ENCODE assay signal across 18 cellular contexts in the genomic region with DNA sequence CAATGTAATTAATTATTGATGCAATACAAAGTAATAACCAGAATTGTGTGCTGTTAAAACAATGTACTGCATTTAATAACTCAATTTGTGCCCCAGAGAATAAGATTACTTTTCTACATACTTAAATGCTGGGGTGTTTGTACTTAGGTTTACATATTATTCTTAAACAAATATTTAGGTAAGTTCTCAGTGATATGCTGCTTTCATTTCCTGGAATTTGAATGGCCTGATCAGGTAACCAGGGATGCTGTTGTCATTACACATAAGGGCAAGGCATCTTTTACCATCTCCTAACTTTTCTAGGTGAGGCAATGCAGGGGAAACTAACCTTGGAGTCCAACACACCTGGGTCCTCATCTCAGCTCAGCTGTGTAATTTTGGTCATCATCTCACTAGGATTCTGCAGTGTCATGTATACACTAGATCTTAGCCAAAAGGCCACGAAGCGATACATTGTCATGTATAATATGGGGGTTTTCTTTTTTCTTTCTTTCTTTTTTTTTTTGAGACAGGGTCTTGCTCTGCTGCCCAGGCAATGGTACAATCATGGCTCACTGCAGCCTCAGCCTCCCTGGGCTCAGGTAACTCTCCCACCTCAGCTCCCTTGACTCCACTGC.
"Had no signal": no experiment of that assay in that cellular context is flagged by ENCODE, and none has a peak within 500 bp of the region (broad histone marks: within the 10 kb centered on the region; RNA-seq: fewer than 3 reads in every experiment).

No MANE protein-coding gene starts in this region.

- ATAC-seq: right cardiac atrium had no signal

- H3K9me3 ChIP-seq: esophagus squamous epithelium, prostate gland had no signal

- H3K4me3 Mint-ChIP-seq: activated naive CD8-positive, alpha-beta T cell treated with anti-CD3 and anti-CD28 coated beads, Interleukin-2, amount 10 ng/mL, durations not matched to agents 7 days and 5 days; activated T-helper 1 cell treated with anti-CD3 and anti-CD28 coated beads, Interleukin-12 subunit alpha, Interleukin-12 subunit beta, Interleukin-2, Interleukin-4 antibody, amounts not matched to agents 30 ng/mL and 10 ng/mL and 1 ng/mL, durations not matched to agents 14 hours and 24 hours and 36 hours; nephron; type B pancreatic cell had no signal

- H3K36me3 Mint-ChIP-seq: activated naive CD8-positive, alpha-beta T cell treated with anti-CD3 and anti-CD28 coated beads, Interleukin-2, amount 10 ng/mL, durations not matched to agents 7 days and 5 days; type B pancreatic cell had no signal

- H3K27me3 ChIP-seq: brain microvascular endothelial cell, esophagus squamous epithelium had no signal

- DNase-seq: activated CD4-positive, CD25-positive, alpha-beta regulatory T cell; activated naive CD8-positive, alpha-beta T cell treated with anti-CD3 and anti-CD28 coated beads, Interleukin-2, amount 10 ng/mL, durations not matched to agents 7 days and 5 days; brain microvascular endothelial cell; cortex of kidney; effector CD4-positive, alpha-beta T cell; esophagus squamous epithelium; hippocampal formation; right cardiac atrium; stimulated activated CD4-positive, alpha-beta T cell treated with anti-CD3 and anti-CD28 coated beads, Interleukin-15, amount 100 ng/mL, for 24 hours; stimulated activated CD4-positive, alpha-beta T cell treated with anti-CD3 and anti-CD28 coated beads, Interleukin-4, amount 100 ng/mL, for 1 hour; stimulated activated naive CD4-positive, alpha-beta T cell; substantia nigra; T-helper 2 cell had no signal

- H3K36me3 ChIP-seq: brain microvascular endothelial cell, esophagus squamous epithelium, prostate gland had no signal

- H3K27me3 Mint-ChIP-seq: type B pancreatic cell had no signal

- H3K4me3 ChIP-seq: esophagus squamous epithelium, prostate gland, skin epidermis had no signal

- H3K4me1 Mint-ChIP-seq: activated naive CD8-positive, alpha-beta T cell treated with anti-CD3 and anti-CD28 coated beads, Interleukin-2, amount 10 ng/mL, durations not matched to agents 7 days and 5 days had no signal

- H3K27ac ChIP-seq: brain microvascular endothelial cell, prostate gland, skin epidermis had no signal

- H3K27ac Mint-ChIP-seq: activated naive CD8-positive, alpha-beta T cell treated with anti-CD3 and anti-CD28 coated beads, Interleukin-2, amount 10 ng/mL, durations not matched to agents 7 days and 5 days; activated T-helper 1 cell treated with anti-CD3 and anti-CD28 coated beads, Interleukin-12 subunit alpha, Interleukin-12 subunit beta, Interleukin-2, Interleukin-4 antibody, amounts not matched to agents 30 ng/mL and 10 ng/mL and 1 ng/mL, durations not matched to agents 14 hours and 24 hours and 36 hours; nephron; type B pancreatic cell had no signal

- H3K9me3 Mint-ChIP-seq: activated naive CD8-positive, alpha-beta T cell treated with anti-CD3 and anti-CD28 coated beads, Interleukin-2, amount 10 ng/mL, durations not matched to agents 7 days and 5 days; activated T-helper 1 cell treated with anti-CD3 and anti-CD28 coated beads, Interleukin-12 subunit alpha, Interleukin-12 subunit beta, Interleukin-2, Interleukin-4 antibody, amounts not matched to agents 30 ng/mL and 10 ng/mL and 1 ng/mL, durations not matched to agents 14 hours and 24 hours and 36 hours; nephron; type B pancreatic cell had no signal
